In the genomic region with DNA sequence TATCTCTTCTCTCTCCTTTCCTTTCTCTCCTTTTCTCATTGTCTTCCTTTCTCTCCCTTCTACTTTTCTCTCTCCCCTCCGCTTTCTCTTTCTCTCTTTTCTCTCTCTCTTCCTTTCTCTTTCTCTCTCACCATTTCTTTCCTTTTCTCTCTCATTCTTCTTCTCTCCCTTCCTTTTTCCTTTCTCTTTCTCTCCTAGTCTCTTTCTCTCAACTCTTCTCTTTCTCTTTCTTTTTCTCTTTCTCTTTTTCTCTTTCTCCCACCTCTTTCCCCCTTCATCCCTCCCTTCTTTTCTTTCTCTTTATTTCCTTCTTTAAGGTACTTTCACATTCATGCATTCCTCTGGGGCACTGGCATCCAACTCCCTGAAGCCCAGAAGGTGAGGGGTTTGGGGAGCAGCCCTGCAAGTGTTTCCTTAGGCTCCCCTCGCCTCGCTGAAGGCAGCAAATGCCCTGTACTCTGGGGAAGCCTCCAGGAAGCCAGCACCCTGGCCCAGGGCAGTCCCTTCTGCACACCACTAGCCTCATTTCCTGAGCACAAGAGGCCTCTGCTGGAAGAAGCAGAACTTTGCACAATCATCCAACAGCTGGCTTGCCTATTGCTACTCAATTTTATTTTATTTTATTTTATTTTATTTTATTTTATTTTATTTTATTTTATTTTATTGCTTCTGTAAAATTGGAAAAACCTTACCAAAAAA, we compare ENCODE assay signal across 7 cellular contexts.
DNase-seq lines count a peak whose midpoint lies in the region; ATAC-seq and TF ChIP-seq lines count a peak whose summit lies in the region.

No MANE protein-coding gene starts in this region.

- no peaks in the 10 kb centered on the region for H3K27me3 ChIP-seq in H7 (ENCODE audit: control insufficient read depth, insufficient read depth, low read length)

- POLR2A ChIA-PET in activated CD4-positive, alpha-beta T cell treated with anti-CD3 and anti-CD28 coated beads, Interleukin-2, amount 10 ng/mL, durations not matched to agents 7 days and 5 days (lab: Charles Lee) = no interaction called here

- H3K9me3 Mint-ChIP-seq in activated CD4-positive, alpha-beta T cell treated with anti-CD3 and anti-CD28 coated beads, Interleukin-2, amount 10 ng/mL, durations not matched to agents 7 days and 5 days = no peaks in the 10 kb centered on the region

- peaks cover 6% of the 10 kb centered on the region for H3K36me3 Mint-ChIP-seq in activated CD4-positive, alpha-beta T cell treated with anti-CD3 and anti-CD28 coated beads, Interleukin-2, amount 10 ng/mL, durations not matched to agents 7 days and 5 days (ENCODE audit: low read depth)

- H3K27ac Mint-ChIP-seq in activated CD4-positive, alpha-beta T cell treated with anti-CD3 and anti-CD28 coated beads, Interleukin-2, amount 10 ng/mL, durations not matched to agents 7 days and 5 days = peak overlapping the region; percentile 94

- CTCF ChIA-PET in activated CD4-positive, alpha-beta T cell treated with anti-CD3 and anti-CD28 coated beads, Interleukin-2, amount 10 ng/mL, durations not matched to agents 7 days and 5 days (lab: Charles Lee) = interaction anchor here (0.6 to 2.5 kb wide), 12 partner anchors 9 to 1351 kb away, joined by 3 to 7 read pairs (median 4); no protein-coding TSS in a partner anchor

- H3K27me3 Mint-ChIP-seq in activated CD4-positive, alpha-beta T cell treated with anti-CD3 and anti-CD28 coated beads, Interleukin-2, amount 10 ng/mL, durations not matched to agents 7 days and 5 days = no peaks in the 10 kb centered on the region

- ATAC-seq in GM18499 (IDR thresholded peaks at IDR 0.05; ENCODE audit: insufficient read depth, unreplicated experiment) = peak; percentile 81

- no peak overlapping the region for H3K4me3 ChIP-seq in H7 (ENCODE audit: insufficient read depth, low read depth, low read length)

- peak overlapping the region; percentile 72 for H3K4me3 Mint-ChIP-seq in activated CD4-positive, alpha-beta T cell treated with anti-CD3 and anti-CD28 coated beads, Interleukin-2, amount 10 ng/mL, durations not matched to agents 7 days and 5 days

- DNase-seq in H7 (peak; percentile 51), LHCN-M2 (ENCODE audit: low read depth) (peak; percentile 56), erythroblast (lab: John Stamatoyannopoulos, UW) (peak; percentile 27 to 46), pons (ENCODE audit: low spot score) (peak; percentile 56), DMS79 treated with DMSO at 0.1 percent for 48 hours (lab: John Stamatoyannopoulos, UW) (no peak)
- DNase-seq in activated CD4-positive, alpha-beta T cell treated with anti-CD3 and anti-CD28 coated beads, Interleukin-2, amount 10 ng/mL, durations not matched to agents 7 days and 5 days = peak; percentile 82

- no peaks in the 10 kb centered on the region for H3K36me3 ChIP-seq in H7 (replicated peaks; ENCODE audit: control insufficient read depth, insufficient read depth, low read length)

- H3K4me1 Mint-ChIP-seq in activated CD4-positive, alpha-beta T cell treated with anti-CD3 and anti-CD28 coated beads, Interleukin-2, amount 10 ng/mL, durations not matched to agents 7 days and 5 days = peaks cover 72% of the 10 kb centered on the region

- TF ChIP-seq POLR2A in erythroblast (IDR thresholded peaks at IDR 0.05; ENCODE audit: low read length) = no peak
